2 cellular contexts compared by ENCODE assay signal in genomic region chr17:37742762-37743611, GRCh38.
TF ChIP-seq lines count a peak whose summit lies in the region.

No MANE protein-coding gene starts in this region.

TF ChIP-seq in H1, 55 proteins besides CTCF, POLR2A, EP300 and RAD21 (continued from another document and continues in another):
- TF ChIP-seq TBP (IDR thresholded peaks at IDR 0.05; ENCODE audit: low read depth, low read length) (no peak), SP2 (IDR thresholded peaks at IDR 0.05; ENCODE audit: low read length) (no peak), HDAC2 (IDR thresholded peaks at IDR 0.05; ENCODE audit: borderline replicate concordance in 1 of 2, low read depth in 2 of 2, low read length in 2 of 2) (no peak), CHD1 (IDR thresholded peaks at IDR 0.05; ENCODE audit: low read depth, low read length) (no peak), TAF7 (optimal IDR thresholded peaks at IDR 0.05; ENCODE audit: borderline replicate concordance, low read depth, low read length) (no peak), ATF3 (IDR thresholded peaks at IDR 0.05; ENCODE audit: insufficient read depth, low read depth, low read length) (no peak), KDM4A (IDR thresholded peaks at IDR 0.05; ENCODE audit: low read depth, low read length, severe bottlenecking) (no peak), SP4 (IDR thresholded peaks at IDR 0.05; ENCODE audit: low read length) (no peak), CBX8 (IDR thresholded peaks at IDR 0.05; ENCODE audit: borderline replicate concordance, low read depth, low read length) (no peak), CHD2 (IDR thresholded peaks at IDR 0.05; ENCODE audit: low read length) (no peak), PHF8 (conservative IDR thresholded peaks at IDR 0.05; ENCODE audit: low read depth, low read length) (no peak), NANOG (IDR thresholded peaks at IDR 0.05; ENCODE audit: insufficient read depth, low read depth, low read length, poor library complexity, severe bottlenecking) (no peak), ZNF274 (IDR thresholded peaks at IDR 0.05; ENCODE audit: borderline replicate concordance, extremely low read depth, low read length) (no peak), EGR1 (IDR thresholded peaks at IDR 0.05; ENCODE audit: borderline replicate concordance, low read depth, low read length) (no peak), HDAC6 (IDR thresholded peaks at IDR 0.05; ENCODE audit: low read depth, low read length) (no peak), RBBP5 (IDR thresholded peaks at IDR 0.05; ENCODE audit: borderline replicate concordance, low read depth, low read length) (0 out of 2 replicates have a peak, but pooled peaks have one; percentile 5), BCL11A (IDR thresholded peaks at IDR 0.05; ENCODE audit: low read depth in 2 of 2, low read length in 2 of 2) (no peak), CHD7 (IDR thresholded peaks at IDR 0.05; ENCODE audit: insufficient replicate concordance, low read length) (no peak), SAP30 (IDR thresholded peaks at IDR 0.05; ENCODE audit: insufficient read depth, insufficient replicate concordance, low read length) (no peak), RNF2 (IDR thresholded peaks at IDR 0.05; ENCODE audit: borderline replicate concordance, low read depth, low read length, missing control alignments, poor library complexity, severe bottlenecking) (peak; percentile 62)

TF ChIP-seq in neural cell, 6 proteins besides CTCF, POLR2A, EP300 and RAD21 (continued from another document):
- TF ChIP-seq REST (IDR thresholded peaks at IDR 0.05; ENCODE audit: borderline replicate concordance) (no peak), TAF1 (IDR thresholded peaks at IDR 0.05; ENCODE audit: low read depth) (no peak)
